Comparison of ENCODE assay signal across 10 cellular contexts in genomic region chr7:149855368-149856305, GRCh38. TPM values are rescaled to one million over a fixed set of nuclear protein-coding genes. Genes with fewer than 3 reads are reported as not detected.
DNase-seq lines count a peak whose midpoint lies in the region; ATAC-seq, FAIRE-seq and TF ChIP-seq lines count a peak whose summit lies in the region.
"Had no signal": no experiment of that assay in that cellular context is flagged by ENCODE, and none has a peak within 500 bp of the region (broad histone marks: within the 10 kb centered on the region; RNA-seq: fewer than 3 reads in every experiment).

No MANE protein-coding gene starts in this region.

- FAIRE-seq in frontal cortex (lab: Jason Lieb, UNC): no peak

- 68 to 78% methylated on average over 15 to 16 of the region's 16 CpGs for WGBS in body of pancreas, 2 donors

- H3K36me3 ChIP-seq in body of pancreas (replicated peaks in 1 of 2; ENCODE audit: insufficient read depth in 1 of 2, low read depth in 2 of 2) (peaks cover 0 to 3% of the 10 kb centered on the region in 2 donors), upper lobe of right lung (peaks cover 7% of the 10 kb centered on the region)

- H3K4me3 ChIP-seq in body of pancreas: no peak overlapping the region
- H3K4me3 ChIP-seq in upper lobe of right lung: no peak overlapping the region
- H3K4me3 ChIP-seq: ascending aorta had no signal

- H3K27ac ChIP-seq in body of pancreas (peak overlapping the region in 3 of 4 donors; percentile 38 to 70 (median 52)), upper lobe of right lung (no peak overlapping the region)
- H3K27ac ChIP-seq: ascending aorta had no signal

- intact Hi-C loops in body of pancreas (cut with DNase I): no loop called here
- intact Hi-C loops in upper lobe of right lung (cut with DNase I): no loop called here

- ATAC-seq in body of pancreas (no peak), upper lobe of right lung (no peak), HG02938 (IDR thresholded peaks at IDR 0.05; ENCODE audit: unreplicated experiment) (no peak)
- ATAC-seq: stimulated activated naive B cell treated with anti-CD40 and anti-IgM and Interleukin-4, amounts not matched to agents 10 μg/mL and 1 μg/mL and 100 μg/mL, for 72 hours had no signal

- DNase-seq in DMS 273 treated with DMSO at 0.1 percent for 48 hours (lab: John Stamatoyannopoulos, UW): peak; percentile 67
- peak; percentile 70 for DNase-seq in LHCN-M2 (ENCODE audit: low read depth)
- peak in 2 of 4 donors; percentile 38 to 47 for DNase-seq in body of pancreas
- peak; percentile 77 for DNase-seq in myocyte (ENCODE audit: low read depth)
- DNase-seq in frontal cortex (ENCODE audit: low spot score in 2 of 2): no peak
- no peak for DNase-seq in upper lobe of right lung
- no peak for DNase-seq in SIG-M5 (lab: John Stamatoyannopoulos, UW)
- DNase-seq: stimulated activated naive B cell treated with anti-CD40 and anti-IgM and Interleukin-4, amounts not matched to agents 10 μg/mL and 1 μg/mL and 100 μg/mL, for 72 hours had no signal

- H3K4me1 ChIP-seq in body of pancreas: peaks cover 19% of the 10 kb centered on the region
- H3K4me1 ChIP-seq in upper lobe of right lung: peaks cover 17% of the 10 kb centered on the region
- H3K4me1 ChIP-seq: ascending aorta had no signal

- no peak for TF ChIP-seq POLR2A in body of pancreas (IDR thresholded peaks at IDR 0.05)

- TF ChIP-seq CTCF in body of pancreas (IDR thresholded peaks at IDR 0.05) (no peak), upper lobe of right lung (IDR thresholded peaks at IDR 0.05) (no peak)

- H3K27me3 ChIP-seq in body of pancreas (no peaks in the 10 kb centered on the region), upper lobe of right lung (no peaks in the 10 kb centered on the region)
- H3K27me3 ChIP-seq: ascending aorta had no signal

- H3K9me3 ChIP-seq in body of pancreas (no peaks in the 10 kb centered on the region), upper lobe of right lung (no peaks in the 10 kb centered on the region)
- H3K9me3 ChIP-seq: ascending aorta had no signal

RNA-seq across cellular contexts. Expression of gene ZNF862, which starts 17.5 kb away (rescaled TPM):
- total RNA-seq in LHCN-M2 (2014; rRNA removed) (3.0 and 11.8 TPM in 2 replicates), body of pancreas (10 to 100 TPM; 10.9 to 18.8 TPM), myocyte (14.2 and 16.3 TPM in 2 replicates), frontal cortex (5.7 TPM), upper lobe of right lung (14.6 TPM)
- polyA plus RNA-seq in LHCN-M2 (2012): 5.9 TPM
- polyA plus RNA-seq in myocyte (2012): 13.5 TPM

RNA-seq across cellular contexts. Expression of gene ATP6V0E2, which starts 18.1 kb away (rescaled TPM):
- total RNA-seq in LHCN-M2 (2014; rRNA removed) (3.8 and 6.9 TPM in 2 replicates), body of pancreas (10 to 100 TPM; 24.1 TPM), myocyte (22.3 and 26.6 TPM in 2 replicates), frontal cortex (122 TPM), upper lobe of right lung (19.6 TPM)
- polyA plus RNA-seq in LHCN-M2 (2012): 9.5 TPM
- polyA plus RNA-seq in myocyte (2012): 51.5 TPM

Comparison
In these comparisons a context has a peak if more than half of its experiments do, and no peak if none do; other contexts are left out.
1. DNase-seq: peak in DMS 273 treated with DMSO at 0.1 percent for 48 hours (single experiment), LHCN-M2 (single experiment) and myocyte (single experiment); none in frontal cortex (0 of 2), upper lobe of right lung (single experiment) and SIG-M5 (single experiment).